ENCODE assay signal across 1 cellular context in the genomic region with DNA sequence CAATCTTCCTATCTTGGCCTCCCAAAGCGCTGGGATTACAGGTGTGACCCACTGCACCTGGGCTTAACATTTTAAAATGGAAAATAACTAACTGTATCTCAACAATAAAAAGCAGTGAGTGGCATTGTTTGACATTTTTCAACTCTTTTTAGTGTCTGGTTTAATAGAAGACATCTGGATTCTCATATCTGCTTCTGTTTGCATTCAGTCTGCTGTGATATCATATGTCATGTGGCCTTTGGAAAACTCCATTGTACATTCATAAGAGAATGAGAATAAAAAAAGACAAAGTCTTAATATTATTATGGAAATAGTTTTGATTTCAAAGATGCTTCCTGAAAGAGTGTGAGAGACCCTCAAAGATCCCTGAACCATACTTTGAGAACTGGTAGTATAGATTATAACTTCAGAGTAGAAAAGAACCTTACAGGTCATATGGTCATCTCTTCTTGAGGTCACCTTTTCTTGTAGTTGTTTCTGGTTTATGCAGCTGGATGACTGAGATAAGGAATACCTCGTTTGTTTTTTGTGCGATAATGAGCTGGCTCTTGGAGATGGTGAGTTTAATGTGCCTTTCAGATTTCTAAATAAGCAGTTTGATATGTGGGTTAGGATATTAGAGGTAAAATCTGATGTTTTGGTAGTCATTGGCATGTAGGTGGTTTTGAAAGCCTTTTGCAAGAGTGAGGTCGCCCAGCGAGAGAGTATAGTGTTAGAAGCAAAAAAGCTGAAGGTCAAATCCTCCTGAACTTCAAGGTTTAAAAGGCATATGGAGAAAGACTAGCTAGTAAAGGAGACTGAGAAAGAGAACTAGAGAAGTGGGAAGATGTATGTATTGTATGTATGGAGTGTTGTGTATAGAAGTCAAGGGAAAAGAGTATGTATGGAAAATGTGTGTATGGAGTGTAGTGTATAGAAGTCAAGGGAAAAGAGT.
TF ChIP-seq lines count a peak whose summit lies in the region.

No MANE protein-coding gene starts in this region.

TF ChIP-seq in IMR-90, 13 proteins besides CTCF, POLR2A, EP300 and RAD21:
- TF ChIP-seq CHD1 (IDR thresholded peaks at IDR 0.05; ENCODE audit: low read depth, low read length) = no peak
- TF ChIP-seq CEBPB (IDR thresholded peaks at IDR 0.05; ENCODE audit: low read depth, low read length) = no peak
- no peak for TF ChIP-seq RCOR1 (IDR thresholded peaks at IDR 0.05; ENCODE audit: insufficient replicate concordance, low read length)
- TF ChIP-seq MAZ (IDR thresholded peaks at IDR 0.05; ENCODE audit: borderline replicate concordance, low read depth, low read length) = no peak
- no peak for TF ChIP-seq BHLHE40 (IDR thresholded peaks at IDR 0.05; ENCODE audit: low read depth, low read length)
- no peak for TF ChIP-seq RFX5 (IDR thresholded peaks at IDR 0.05; ENCODE audit: low read depth, low read length)
- TF ChIP-seq MXI1 (IDR thresholded peaks at IDR 0.05; ENCODE audit: borderline replicate concordance, low read depth, low read length) = no peak
- TF ChIP-seq, protein P1, sequence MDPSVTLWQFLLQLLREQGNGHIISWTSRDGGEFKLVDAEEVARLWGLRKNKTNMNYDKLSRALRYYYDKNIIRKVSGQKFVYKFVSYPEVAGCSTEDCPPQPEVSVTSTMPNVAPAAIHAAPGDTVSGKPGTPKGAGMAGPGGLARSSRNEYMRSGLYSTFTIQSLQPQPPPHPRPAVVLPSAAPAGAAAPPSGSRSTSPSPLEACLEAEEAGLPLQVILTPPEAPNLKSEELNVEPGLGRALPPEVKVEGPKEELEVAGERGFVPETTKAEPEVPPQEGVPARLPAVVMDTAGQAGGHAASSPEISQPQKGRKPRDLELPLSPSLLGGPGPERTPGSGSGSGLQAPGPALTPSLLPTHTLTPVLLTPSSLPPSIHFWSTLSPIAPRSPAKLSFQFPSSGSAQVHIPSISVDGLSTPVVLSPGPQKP (IDR thresholded peaks at IDR 0.05; ENCODE audit: borderline replicate concordance, low read depth, low read length) = no peak
